In the genomic region with DNA sequence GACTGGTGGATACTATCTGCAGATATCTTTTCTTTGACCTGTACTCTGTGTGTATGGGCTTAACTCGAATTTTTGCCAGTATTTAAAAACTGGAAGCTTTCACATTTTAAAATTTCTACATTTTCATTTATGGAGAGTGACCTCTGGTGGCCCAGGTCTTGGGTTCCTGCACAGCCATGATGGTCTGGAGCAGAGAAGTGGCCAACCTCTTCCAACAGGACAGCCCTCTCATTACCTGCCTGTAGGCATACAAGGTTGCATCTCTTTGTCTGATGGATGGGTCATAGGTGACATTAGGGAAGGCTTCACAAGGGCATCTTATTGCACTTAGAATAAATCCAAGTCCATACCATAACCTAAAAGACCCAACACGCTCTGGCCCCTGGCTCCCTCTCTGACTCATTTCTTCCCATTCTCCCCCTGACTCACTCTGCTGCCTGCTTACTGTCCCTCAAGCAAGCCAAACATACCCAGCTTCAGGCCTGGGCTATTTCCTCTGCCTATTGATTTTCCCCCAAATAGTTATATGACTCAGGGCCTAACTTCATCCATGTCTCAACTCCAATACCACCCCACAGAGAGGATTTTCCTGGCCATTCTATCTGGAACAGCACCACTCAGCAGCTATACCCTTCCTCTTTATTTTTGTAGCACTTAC, we compare ENCODE assay signal across 20 cellular contexts.
DNase-seq lines count a peak whose midpoint lies in the region; FAIRE-seq and TF ChIP-seq lines count a peak whose summit lies in the region.
"Had no signal": no experiment of that assay in that cellular context is flagged by ENCODE, and none has a peak within 500 bp of the region (broad histone marks: within the 10 kb centered on the region; RNA-seq: fewer than 3 reads in every experiment).

No MANE protein-coding gene starts in this region.

- POLR2A ChIA-PET in HEK293 (lab: Yijun Ruan, JAX): no interaction called here

- no peaks in the 10 kb centered on the region for H3K4me1 ChIP-seq in HEK293 (ENCODE audit: control insufficient read depth, insufficient read depth, low read length)
- H3K4me1 ChIP-seq in left ventricle myocardium inferior: no peaks in the 10 kb centered on the region
- H3K4me1 ChIP-seq: BE2C, testis had no signal

- no peaks in the 10 kb centered on the region for H3K9me3 Mint-ChIP-seq in activated T-helper 2 cell treated with anti-CD3 and anti-CD28 coated beads, Interferon-gamma antibody, Interleukin-2, Interleukin-4, amounts not matched to agents 10 μg/mL and 5 μg/mL and 100 μg/mL, durations not matched to agents 14 hours and 24 hours and 36 hours
- H3K9me3 Mint-ChIP-seq: natural killer cell had no signal

- TF ChIP-seq CTCF in HEK293 (tag by site-specific recombination; IDR thresholded peaks at IDR 0.05): no peak
- TF ChIP-seq CTCF in epithelial cell of esophagus (IDR thresholded peaks at IDR 0.05; ENCODE audit: insufficient read depth, low read depth, low read length, missing control alignments): no peak
- no peak for TF ChIP-seq CTCF in D721Med (IDR thresholded peaks at IDR 0.05; ENCODE audit: insufficient read depth, missing control alignments)
- TF ChIP-seq CTCF in left ventricle myocardium inferior (IDR thresholded peaks at IDR 0.05; ENCODE audit: borderline replicate concordance): no peak

- H3K27me3 ChIP-seq in left ventricle myocardium inferior (ENCODE audit: low read depth): peaks cover 3% of the 10 kb centered on the region
- H3K27me3 ChIP-seq: testis had no signal

- peak; percentile 54 for FAIRE-seq in RCC 7860 (lab: Jason Lieb, UNC)
- no peak for FAIRE-seq in D721Med (lab: Jason Lieb, UNC)
- FAIRE-seq: GM18507 had no signal

- no peak overlapping the region for H3K27ac Mint-ChIP-seq in activated T-helper 2 cell treated with anti-CD3 and anti-CD28 coated beads, Interferon-gamma antibody, Interleukin-2, Interleukin-4, amounts not matched to agents 10 μg/mL and 5 μg/mL and 100 μg/mL, durations not matched to agents 14 hours and 24 hours and 36 hours
- H3K27ac Mint-ChIP-seq: natural killer cell had no signal

- peak; percentile 63 for DNase-seq in RCC 7860 (ENCODE audit: low spot score)
- DNase-seq in epithelial cell of esophagus (ENCODE audit: low read depth): peak; percentile 71
- peak; percentile 74 for DNase-seq in skeletal muscle cell (ENCODE audit: low read depth)
- DNase-seq in activated T-helper 2 cell treated with anti-CD3 and anti-CD28 coated beads, Interferon-gamma antibody, Interleukin-2, Interleukin-4, amounts not matched to agents 10 μg/mL and 5 μg/mL and 100 μg/mL, durations not matched to agents 14 hours and 24 hours and 36 hours (ENCODE audit: low spot score): no peak
- no peak for DNase-seq in D721Med (ENCODE audit: insufficient read length, low spot score)
- no peak for DNase-seq in HuH-7 (ENCODE audit: low spot score)
- DNase-seq in left ventricle myocardium inferior: no peak
- DNase-seq: activated effector memory CD4-positive, alpha-beta T cell treated with anti-CD3 and anti-CD28 coated beads, Interleukin-2, amount 50 U/mL, for 16 hours; amygdala; BE2C; dermis blood vessel endothelial cell; DMS 273 treated with DMSO at 0.1 percent for 48 hours; natural killer cell; NCI-H748 treated with DMSO at 0.1 percent for 48 hours; RPMI8226; stimulated activated CD4-positive, alpha-beta T cell treated with anti-CD3 and anti-CD28 coated beads, Interleukin-2, amount 100 ng/mL, for 24 hours; testis; WERI-Rb-1 had no signal

- CTCF ChIA-PET in HEK293 (lab: Yijun Ruan, JAX): interaction anchor here (1.1 to 8.2 kb wide), 6 partner anchors 8 to 202 kb away, joined by 3 to 69 read pairs (median 6); no protein-coding TSS in a partner anchor

- intact Hi-C loops in activated T-helper 2 cell treated with anti-CD3 and anti-CD28 coated beads, Interferon-gamma antibody, Interleukin-2, Interleukin-4, amounts not matched to agents 10 μg/mL and 5 μg/mL and 100 μg/mL, durations not matched to agents 14 hours and 24 hours and 36 hours (cut with micrococcal nuclease): no loop called here
- intact Hi-C loops in left ventricle myocardium inferior (cut with micrococcal nuclease): no loop called here

- H3K36me3 ChIP-seq in HEK293 (ENCODE audit: control insufficient read depth in 2 of 2, insufficient read depth in 1 of 2, low read length in 2 of 2) (no peaks in the 10 kb centered on the region), left ventricle myocardium inferior (no peaks in the 10 kb centered on the region)
- H3K36me3 ChIP-seq: BE2C, WERI-Rb-1 had no signal

- H3K4me3 Mint-ChIP-seq in activated T-helper 2 cell treated with anti-CD3 and anti-CD28 coated beads, Interferon-gamma antibody, Interleukin-2, Interleukin-4, amounts not matched to agents 10 μg/mL and 5 μg/mL and 100 μg/mL, durations not matched to agents 14 hours and 24 hours and 36 hours (ENCODE audit: low read depth): no peak overlapping the region
- H3K4me3 Mint-ChIP-seq: natural killer cell had no signal

- H3K27ac ChIP-seq in HEK293 (ENCODE audit: extremely low read depth, low read depth, low read length) (no peak overlapping the region), left ventricle myocardium inferior (replicated peaks) (no peak overlapping the region)
- H3K27ac ChIP-seq: testis, WERI-Rb-1 had no signal

- H3K9me3 ChIP-seq in HEK293 (ENCODE audit: control insufficient read depth, insufficient read depth, low read depth, low read length) (no peaks in the 10 kb centered on the region), left ventricle myocardium inferior (replicated peaks) (no peaks in the 10 kb centered on the region)
- H3K9me3 ChIP-seq: BE2C, testis had no signal

- H3K4me3 ChIP-seq in HEK293 (ENCODE audit: low read depth, low read length) (no peak overlapping the region), epithelial cell of esophagus (ENCODE audit: low read length) (no peak overlapping the region), skeletal muscle cell (ENCODE audit: low read depth, low read length) (no peak overlapping the region), left ventricle myocardium inferior (no peak overlapping the region)
- H3K4me3 ChIP-seq: testis had no signal

- no peaks in the 10 kb centered on the region for H3K4me1 Mint-ChIP-seq in activated T-helper 2 cell treated with anti-CD3 and anti-CD28 coated beads, Interferon-gamma antibody, Interleukin-2, Interleukin-4, amounts not matched to agents 10 μg/mL and 5 μg/mL and 100 μg/mL, durations not matched to agents 14 hours and 24 hours and 36 hours (ENCODE audit: low read depth)
- H3K4me1 Mint-ChIP-seq: natural killer cell had no signal

- H3K36me3 Mint-ChIP-seq in activated T-helper 2 cell treated with anti-CD3 and anti-CD28 coated beads, Interferon-gamma antibody, Interleukin-2, Interleukin-4, amounts not matched to agents 10 μg/mL and 5 μg/mL and 100 μg/mL, durations not matched to agents 14 hours and 24 hours and 36 hours (ENCODE audit: low read depth): no peaks in the 10 kb centered on the region
- H3K36me3 Mint-ChIP-seq: natural killer cell had no signal

- no peaks in the 10 kb centered on the region for H3K27me3 Mint-ChIP-seq in activated T-helper 2 cell treated with anti-CD3 and anti-CD28 coated beads, Interferon-gamma antibody, Interleukin-2, Interleukin-4, amounts not matched to agents 10 μg/mL and 5 μg/mL and 100 μg/mL, durations not matched to agents 14 hours and 24 hours and 36 hours (ENCODE audit: low read depth)

TF ChIP-seq in HEK293, 187 proteins besides CTCF, POLR2A, EP300 and RAD21:
- TF ChIP-seq ZNF416 (tag by site-specific recombination; IDR thresholded peaks at IDR 0.05) (0 out of 2 replicates have a peak, but pooled peaks have one; percentile 23), ZNF670 (tag by site-specific recombination; IDR thresholded peaks at IDR 0.05; ENCODE audit: low read depth) (no peak), ZNF10 (tag by site-specific recombination; IDR thresholded peaks at IDR 0.05) (no peak)

Comparison
In these comparisons a context has a peak if more than half of its experiments do, and no peak if none do; other contexts are left out.
1. DNase-seq: peak in RCC 7860 (single experiment), epithelial cell of esophagus (single experiment) and skeletal muscle cell (single experiment); none in activated T-helper 2 cell treated with anti-CD3 and anti-CD28 coated beads, Interferon-gamma antibody, Interleukin-2, Interleukin-4, amounts not matched to agents 10 μg/mL and 5 μg/mL and 100 μg/mL, durations not matched to agents 14 hours and 24 hours and 36 hours (single experiment), D721Med (single experiment), HuH-7 (single experiment) and left ventricle myocardium inferior (single experiment).